8 cellular contexts compared by ENCODE assay signal in the genomic region with DNA sequence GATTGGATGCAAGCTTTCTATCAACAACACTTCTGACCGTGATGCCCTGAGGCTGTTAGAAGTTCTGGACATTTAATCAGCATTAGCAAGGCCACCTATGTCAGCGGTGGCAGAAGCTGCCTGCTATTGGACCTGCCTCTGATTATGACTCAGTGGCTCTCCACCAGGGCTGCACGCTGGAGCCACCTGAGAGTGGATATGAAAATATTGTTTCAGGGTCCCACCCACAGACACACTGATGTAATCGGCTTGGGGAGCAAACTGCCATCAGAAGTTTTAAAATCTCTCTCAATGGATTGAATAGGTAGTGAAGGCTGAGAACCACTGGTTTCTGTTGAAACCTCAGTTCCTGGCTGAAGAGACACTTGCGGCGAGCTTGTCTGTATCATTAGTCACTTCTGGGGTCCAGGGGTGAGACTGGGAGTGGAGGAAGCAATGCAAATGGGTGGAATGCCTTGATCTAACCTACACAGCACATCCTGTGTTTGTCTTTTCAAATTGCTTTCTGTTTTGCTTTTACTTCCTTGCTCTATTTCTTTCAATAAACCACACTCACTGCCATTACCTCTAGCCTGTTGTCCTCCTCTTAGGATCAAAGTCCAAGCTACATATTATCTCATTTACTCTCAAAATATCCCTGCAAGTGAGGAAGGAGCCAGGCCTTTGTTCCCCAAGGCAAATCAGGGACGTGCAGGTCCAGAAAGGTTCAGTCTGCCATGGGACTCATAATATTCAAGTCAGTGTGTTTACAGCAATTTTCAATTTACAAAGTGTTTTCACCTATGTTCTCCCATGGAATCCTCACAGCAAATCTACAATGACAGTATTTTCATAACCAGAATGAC. TPM values are rescaled to one million over a fixed set of nuclear protein-coding genes. Genes with fewer than 3 reads are reported as not detected.
DNase-seq lines count a peak whose midpoint lies in the region; ATAC-seq and TF ChIP-seq lines count a peak whose summit lies in the region.

No MANE protein-coding gene starts in this region.

- DNase-seq in activated CD4-positive, alpha-beta T cell treated with anti-CD3 and anti-CD28 coated beads, Interleukin-2, amount 50 U/mL, for 1 hour = peak; percentile 41
- DNase-seq in left cardiac atrium = peak; percentile 37
- DNase-seq in stimulated activated CD8-positive, alpha-beta memory T cell treated with anti-CD3 and anti-CD28 coated beads, Interleukin-15, amount 100 ng/mL, for 48 hours (ENCODE audit: low read depth in 2 of 2) = peak; percentile 48 to 61
- DNase-seq in RPMI8226 = no peak
- DNase-seq in NCI-H82 treated with DMSO at 0.1 percent for 48 hours (lab: John Stamatoyannopoulos, UW; ENCODE audit: unreplicated experiment) = no peak
- no peak for DNase-seq in SK-N-SH

- no peak for TF ChIP-seq RAD21 in SK-N-SH (IDR thresholded peaks at IDR 0.05; ENCODE audit: low read length)

- no peaks in the 10 kb centered on the region for H3K9me2 ChIP-seq in SK-N-SH

- no peaks in the 10 kb centered on the region for H3K9me3 ChIP-seq in SK-N-SH

- H3K4me1 ChIP-seq in SK-N-SH (ENCODE audit: control insufficient read depth in 1 of 2, insufficient read depth in 2 of 2, low read depth in 1 of 2, low read length in 1 of 2) = no peaks in the 10 kb centered on the region

- no peaks in the 10 kb centered on the region for H4K20me1 ChIP-seq in SK-N-SH (ENCODE audit: insufficient read depth)

- H3K4me3 ChIP-seq in SK-N-SH (ENCODE audit: low read depth in 2 of 2, low read length in 1 of 2) = no peak overlapping the region

- TF ChIP-seq EP300 in SK-N-SH (IDR thresholded peaks at IDR 0.05; ENCODE audit: borderline replicate concordance in 1 of 2, low read depth in 1 of 2, low read length in 1 of 2) = no peak

- H3K79me2 ChIP-seq in SK-N-SH (ENCODE audit: insufficient read depth) = no peaks in the 10 kb centered on the region

- H3K9ac ChIP-seq in SK-N-SH = no peak overlapping the region

- H3F3A ChIP-seq in SK-N-SH (replicated peaks; ENCODE audit: insufficient read depth) = no peaks in the 10 kb centered on the region

- intact Hi-C loops in left cardiac atrium (cut with DNase I) = loop anchor here in 1 of 2 donors (10.0 kb wide), 1 partner anchor 47 kb away; no protein-coding TSS in a partner anchor

- TF ChIP-seq CTCF in SK-N-SH (IDR thresholded peaks at IDR 0.05) = no peak

- CTCF ChIA-PET in SK-N-SH (lab: Yijun Ruan, JAX) = no interaction called here

- no peak overlapping the region for H3K4me2 ChIP-seq in SK-N-SH

- no peak overlapping the region for H2AFZ ChIP-seq in SK-N-SH (ENCODE audit: low read depth)

- H3K27ac ChIP-seq in SK-N-SH (ENCODE audit: low read depth in 2 of 2, low read length in 1 of 2) = no peak overlapping the region

- POLR2A ChIA-PET in SK-N-SH (lab: Yijun Ruan, JAX) = no interaction called here

- peaks cover 52% of the 10 kb centered on the region for H3K27me3 ChIP-seq in SK-N-SH (ENCODE audit: insufficient read depth)

- 5% methylated on average over 7 of the region's 7 CpGs for WGBS in SK-N-SH (ENCODE audit: low lambda C conversion rate)

- ATAC-seq in GM19025 (IDR thresholded peaks at IDR 0.05; ENCODE audit: low read depth, unreplicated experiment) = peak; percentile 93
- peak; percentile 97 for ATAC-seq in HG03103 (IDR thresholded peaks at IDR 0.05; ENCODE audit: low read depth, unreplicated experiment)
- peak; percentile 21 for ATAC-seq in left cardiac atrium

- no peaks in the 10 kb centered on the region for H3K36me3 ChIP-seq in SK-N-SH (replicated peaks in 1 of 2; ENCODE audit: control insufficient read depth in 1 of 2, insufficient read depth in 2 of 2, low read length in 1 of 2)

TF ChIP-seq in SK-N-SH, 30 proteins besides CTCF, POLR2A, EP300 and RAD21:
- TF ChIP-seq TAF1 (IDR thresholded peaks at IDR 0.05; ENCODE audit: borderline replicate concordance, low read depth, low read length) (no peak), NRF1 (IDR thresholded peaks at IDR 0.05; ENCODE audit: low read depth, low read length) (no peak), POLR2AphosphoS5 (IDR thresholded peaks at IDR 0.05; ENCODE audit: low read depth, low read length) (no peak), TEAD4 (IDR thresholded peaks at IDR 0.05; ENCODE audit: borderline replicate concordance, insufficient read depth) (no peak), RFX5 (IDR thresholded peaks at IDR 0.05; ENCODE audit: low read length) (no peak), MEF2A (IDR thresholded peaks at IDR 0.05; ENCODE audit: borderline replicate concordance, low read depth) (no peak), SMC3 (IDR thresholded peaks at IDR 0.05; ENCODE audit: low read depth, low read length) (no peak), RCOR1 (IDR thresholded peaks at IDR 0.05; ENCODE audit: low read length) (no peak), MXI1 (IDR thresholded peaks at IDR 0.05; ENCODE audit: low read depth, low read length) (no peak), ELF1 (IDR thresholded peaks at IDR 0.05) (no peak), RXRA (IDR thresholded peaks at IDR 0.05; ENCODE audit: borderline replicate concordance, low read depth) (no peak), CHD2 (IDR thresholded peaks at IDR 0.05; ENCODE audit: low read length, partially characterized antibody) (no peak), SIN3A (IDR thresholded peaks at IDR 0.05; ENCODE audit: borderline replicate concordance, low read depth, low read length) (no peak)
- TF ChIP-seq, protein P1, sequence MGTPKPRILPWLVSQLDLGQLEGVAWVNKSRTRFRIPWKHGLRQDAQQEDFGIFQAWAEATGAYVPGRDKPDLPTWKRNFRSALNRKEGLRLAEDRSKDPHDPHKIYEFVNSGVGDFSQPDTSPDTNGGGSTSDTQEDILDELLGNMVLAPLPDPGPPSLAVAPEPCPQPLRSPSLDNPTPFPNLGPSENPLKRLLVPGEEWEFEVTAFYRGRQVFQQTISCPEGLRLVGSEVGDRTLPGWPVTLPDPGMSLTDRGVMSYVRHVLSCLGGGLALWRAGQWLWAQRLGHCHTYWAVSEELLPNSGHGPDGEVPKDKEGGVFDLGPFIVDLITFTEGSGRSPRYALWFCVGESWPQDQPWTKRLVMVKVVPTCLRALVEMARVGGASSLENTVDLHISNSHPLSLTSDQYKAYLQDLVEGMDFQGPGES (IDR thresholded peaks at IDR 0.05; ENCODE audit: low read depth, low read length) = no peak
- TF ChIP-seq, protein P2, sequence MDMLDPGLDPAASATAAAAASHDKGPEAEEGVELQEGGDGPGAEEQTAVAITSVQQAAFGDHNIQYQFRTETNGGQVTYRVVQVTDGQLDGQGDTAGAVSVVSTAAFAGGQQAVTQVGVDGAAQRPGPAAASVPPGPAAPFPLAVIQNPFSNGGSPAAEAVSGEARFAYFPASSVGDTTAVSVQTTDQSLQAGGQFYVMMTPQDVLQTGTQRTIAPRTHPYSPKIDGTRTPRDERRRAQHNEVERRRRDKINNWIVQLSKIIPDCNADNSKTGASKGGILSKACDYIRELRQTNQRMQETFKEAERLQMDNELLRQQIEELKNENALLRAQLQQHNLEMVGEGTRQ (IDR thresholded peaks at IDR 0.05; ENCODE audit: borderline replicate concordance, low read depth, low read length) = no peak
- TF ChIP-seq, protein P3, sequence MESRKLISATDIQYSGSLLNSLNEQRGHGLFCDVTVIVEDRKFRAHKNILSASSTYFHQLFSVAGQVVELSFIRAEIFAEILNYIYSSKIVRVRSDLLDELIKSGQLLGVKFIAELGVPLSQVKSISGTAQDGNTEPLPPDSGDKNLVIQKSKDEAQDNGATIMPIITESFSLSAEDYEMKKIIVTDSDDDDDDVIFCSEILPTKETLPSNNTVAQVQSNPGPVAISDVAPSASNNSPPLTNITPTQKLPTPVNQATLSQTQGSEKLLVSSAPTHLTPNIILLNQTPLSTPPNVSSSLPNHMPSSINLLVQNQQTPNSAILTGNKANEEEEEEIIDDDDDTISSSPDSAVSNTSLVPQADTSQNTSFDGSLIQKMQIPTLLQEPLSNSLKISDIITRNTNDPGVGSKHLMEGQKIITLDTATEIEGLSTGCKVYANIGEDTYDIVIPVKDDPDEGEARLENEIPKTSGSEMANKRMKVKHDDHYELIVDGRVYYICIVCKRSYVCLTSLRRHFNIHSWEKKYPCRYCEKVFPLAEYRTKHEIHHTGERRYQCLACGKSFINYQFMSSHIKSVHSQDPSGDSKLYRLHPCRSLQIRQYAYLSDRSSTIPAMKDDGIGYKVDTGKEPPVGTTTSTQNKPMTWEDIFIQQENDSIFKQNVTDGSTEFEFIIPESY (IDR thresholded peaks at IDR 0.05; ENCODE audit: borderline replicate concordance, low read depth) = no peak

RNA-seq across cellular contexts. Expression of a gene that starts 4.2 kb away (rescaled TPM):
- 100 to 1,000 TPM in 1 of 2 donors, 10 to 100 TPM in 1; 92.1 to 109 TPM for total RNA-seq in left cardiac atrium
- 0.03 TPM in 1 of 2 replicates, not detected in the other for polyA plus RNA-seq in SK-N-SH (2012; rRNA removed)
- polyA plus RNA-seq in SK-N-SH (2012; cell fraction: cytosol; rRNA removed) = under 0.01 and 0.01 TPM in 2 replicates
- polyA plus RNA-seq in SK-N-SH (2012; cell fraction: nucleus; rRNA removed) = 0.02 TPM in 1 of 2 replicates, not detected in the other

Comparison
In these comparisons a context has a peak if more than half of its experiments do, and no peak if none do; other contexts are left out.
1. ATAC-seq: peak in every context shown above with its lines; median percentile 97 in HG03103; 93 in GM19025; 21 in left cardiac atrium.
2. DNase-seq: peak in activated CD4-positive, alpha-beta T cell treated with anti-CD3 and anti-CD28 coated beads, Interleukin-2, amount 50 U/mL, for 1 hour (single experiment), left cardiac atrium (single experiment) and stimulated activated CD8-positive, alpha-beta memory T cell treated with anti-CD3 and anti-CD28 coated beads, Interleukin-15, amount 100 ng/mL, for 48 hours (2 of 2); none in RPMI8226 (single experiment), NCI-H82 treated with DMSO at 0.1 percent for 48 hours (single experiment) and SK-N-SH (single experiment).